7 cellular contexts compared by ENCODE assay signal in the genomic region with DNA sequence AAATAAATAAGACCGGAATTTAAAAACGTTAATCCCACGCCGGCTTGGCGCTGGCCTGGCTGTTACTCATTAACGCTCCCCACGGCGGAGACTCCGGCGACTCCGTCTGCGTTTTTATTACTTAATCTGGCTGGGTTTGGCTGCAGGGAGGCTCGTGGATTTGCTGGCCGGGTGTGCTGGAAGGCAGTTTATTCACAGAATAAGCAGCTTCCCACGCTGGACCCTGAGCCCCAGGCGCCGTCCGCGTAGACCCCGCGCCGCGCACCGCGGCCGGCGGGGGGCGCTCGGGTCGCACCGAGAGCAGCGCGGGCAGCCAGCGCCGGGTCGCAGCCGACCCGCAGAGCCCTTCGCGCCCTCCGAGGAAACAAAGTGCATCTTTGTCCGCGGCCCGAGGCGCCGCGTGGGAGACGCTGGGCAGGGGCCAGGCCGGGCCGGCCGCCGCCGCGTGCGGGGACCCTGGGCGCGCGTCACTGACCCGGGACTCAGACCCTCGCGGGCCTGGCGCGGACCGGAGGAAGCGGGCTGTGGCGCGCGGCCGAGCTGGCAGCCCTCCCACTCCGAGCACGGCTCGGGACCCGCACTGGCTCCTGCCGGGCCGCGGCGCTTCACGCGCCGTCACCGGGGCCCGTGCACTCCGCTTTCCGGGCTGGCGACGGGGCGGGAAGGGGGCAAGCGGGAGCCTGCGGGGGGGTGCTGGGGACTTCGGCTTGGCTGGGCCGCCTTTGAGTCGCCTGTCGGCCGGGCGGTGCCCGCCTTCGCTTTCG. TPM values are rescaled to one million over a fixed set of nuclear protein-coding genes. Genes with fewer than 3 reads are reported as not detected.
DNase-seq lines count a peak whose midpoint lies in the region; ATAC-seq, FAIRE-seq and TF ChIP-seq lines count a peak whose summit lies in the region.

No MANE protein-coding gene starts in this region.

- H3K27ac ChIP-seq in H9 (ENCODE audit: insufficient read length, low read depth, low read length): no peak overlapping the region
- peak overlapping the region; percentile 90 to 91 for H3K27ac ChIP-seq in kidney (ENCODE audit: low read depth in 2 of 2, low read length in 2 of 2)

- no peak overlapping the region for H2BK20ac ChIP-seq in H9 (ENCODE audit: low read depth, low read length, poor library complexity, severe bottlenecking)

- no peak for FAIRE-seq in kidney (lab: Jason Lieb, UNC)

- H3K36me3 Mint-ChIP-seq in H9 (ENCODE audit: insufficient read depth in 1 of 3, low read depth in 3 of 3) (no peaks in the 10 kb centered on the region; a peak in 1 of 7 replicates), activated B cell treated with CpG ODN at 0.5 μM for 24 hours (ENCODE audit: low read depth) (peaks cover 7% of the 10 kb centered on the region)

- H3K4me1 Mint-ChIP-seq in H9 (peaks cover 40 to 41% of the 10 kb centered on the region in 2 experiments), activated B cell treated with CpG ODN at 0.5 μM for 24 hours (peaks cover 34% of the 10 kb centered on the region)

- no peak overlapping the region for H2BK15ac ChIP-seq in H9 (ENCODE audit: low read depth, low read length)

- H3K4me1 ChIP-seq in H9 (ENCODE audit: insufficient read depth, low read length): no peaks in the 10 kb centered on the region
- H3K4me1 ChIP-seq in Loucy (ENCODE audit: insufficient read depth, low read length, poor library complexity, severe bottlenecking): peaks cover 34% of the 10 kb centered on the region
- H3K4me1 ChIP-seq in kidney (ENCODE audit: control insufficient read depth in 1 of 2, insufficient read depth in 1 of 2, low read depth in 1 of 2, low read length in 2 of 2): peaks cover 0 to 13% of the 10 kb centered on the region in 2 donors

- peaks cover 6% of the 10 kb centered on the region for H3K23me2 ChIP-seq in H9 (ENCODE audit: insufficient read length, low read depth, low read length, poor library complexity, severe bottlenecking)

- no peak overlapping the region for H4K5ac ChIP-seq in H9 (ENCODE audit: insufficient read length, low read depth, low read length)

- H3K79me2 ChIP-seq in H9 (ENCODE audit: insufficient read depth, low read length): no peaks in the 10 kb centered on the region
- H3K79me2 ChIP-seq in Loucy (ENCODE audit: insufficient read depth, low read length): peaks cover 41% of the 10 kb centered on the region

- H4K20me1 ChIP-seq in H9 (ENCODE audit: control insufficient read depth, insufficient read depth, insufficient read length) (no peaks in the 10 kb centered on the region), Loucy (ENCODE audit: insufficient read depth, low read length, poor library complexity, severe bottlenecking) (no peaks in the 10 kb centered on the region)

- H3K4me2 ChIP-seq in H9 (ENCODE audit: insufficient read depth, insufficient read length, low read length): peak overlapping the region; percentile 68
- peak overlapping the region; percentile 55 for H3K4me2 ChIP-seq in Loucy (ENCODE audit: low read depth, low read length, poor library complexity, severe bottlenecking)

- H3K9me3 ChIP-seq in H9 (ENCODE audit: control insufficient read depth, low read depth, low read length) (no peaks in the 10 kb centered on the region), Loucy (ENCODE audit: insufficient read depth, low read depth, low read length) (no peaks in the 10 kb centered on the region), kidney (ENCODE audit: control insufficient read depth in 1 of 2, low read length in 2 of 2) (no peaks in the 10 kb centered on the region)

- intact Hi-C loops in activated B cell treated with CpG ODN at 0.5 μM for 24 hours (cut with micrococcal nuclease): loop anchor here (1.0 to 2.0 kb wide), 9 partner anchors 28 to 391 kb away; a partner anchor contains a TSS
- intact Hi-C loops in kidney (cut with DNase I): loop anchor here (10.0 kb wide), 1 partner anchor 238 kb away; no protein-coding TSS in a partner anchor

- no peak overlapping the region for H3T11ph ChIP-seq in H9 (ENCODE audit: low read length)

- H3K79me1 ChIP-seq in H9 (ENCODE audit: insufficient read depth, low read depth, low read length, poor library complexity, severe bottlenecking): no peaks in the 10 kb centered on the region

- H3K56ac ChIP-seq in H9 (ENCODE audit: insufficient read length, low read depth, low read length): no peak overlapping the region

- no peak overlapping the region for H4K91ac ChIP-seq in H9 (ENCODE audit: insufficient read length, low read depth, low read length)

- POLR2A ChIA-PET in activated B cell treated with CpG ODN at 0.5 μM for 24 hours (lab: Charles Lee): interaction anchor here (0.6 to 5.6 kb wide), 25 partner anchors 12 to 358 kb away, joined by 3 to 134 read pairs (median 6); a partner anchor contains a TSS

- no peaks in the 10 kb centered on the region for H3K36me3 ChIP-seq in Loucy (ENCODE audit: insufficient read depth, low read length)
- H3K36me3 ChIP-seq in kidney (ENCODE audit: control insufficient read depth in 1 of 2, insufficient read depth in 2 of 2, low read length in 2 of 2): no peaks in the 10 kb centered on the region

- CTCF ChIA-PET in activated B cell treated with CpG ODN at 0.5 μM for 24 hours (lab: Charles Lee): interaction anchor here (0.6 to 13.0 kb wide), 57 partner anchors 9 to 653 kb away, joined by 3 to 127 read pairs (median 4); a partner anchor contains a TSS

- peak overlapping the region; percentile 89 for H3K14ac ChIP-seq in H9 (ENCODE audit: insufficient read depth, low read length)

- H3K18ac ChIP-seq in H9 (ENCODE audit: insufficient read length, low read depth, low read length): peak overlapping the region; percentile 61

- H2BK12ac ChIP-seq in H9 (ENCODE audit: insufficient read length, low read depth, low read length): no peak overlapping the region

- no peak overlapping the region for H3K23ac ChIP-seq in H9 (ENCODE audit: insufficient read length, low read depth, low read length)

- H3K4me3 ChIP-seq in Loucy (ENCODE audit: low read length, poor library complexity, severe bottlenecking) (peak overlapping the region; percentile 80), kidney (ENCODE audit: low read length in 2 of 2) (peak overlapping the region; percentile 42 to 58)

- H2BK120ac ChIP-seq in H9 (ENCODE audit: low read depth, low read length, poor library complexity, severe bottlenecking): no peak overlapping the region

- no peak overlapping the region for H4K8ac ChIP-seq in H9 (replicated peaks; ENCODE audit: insufficient read length, low read depth, low read length)

- no peaks in the 10 kb centered on the region; a peak in 2 of 5 replicates for H3K9me3 Mint-ChIP-seq in H9
- no peaks in the 10 kb centered on the region for H3K9me3 Mint-ChIP-seq in activated B cell treated with CpG ODN at 0.5 μM for 24 hours

- no CpG with 5 or more reads among the region's 98 CpGs for WGBS in H9 (ENCODE audit: extremely low coverage, insufficient read length, low lambda C conversion rate)

- no peak overlapping the region for H2AK5ac ChIP-seq in H9 (ENCODE audit: insufficient read length, low read length)

- H2AFZ ChIP-seq in H9 (ENCODE audit: low read length): no peak overlapping the region
- H2AFZ ChIP-seq in Loucy (ENCODE audit: low read length): peak overlapping the region; percentile 82

- ATAC-seq in activated B cell treated with CpG ODN at 0.5 μM for 24 hours (ENCODE audit: low read depth): peak; percentile 53

- H3K4ac ChIP-seq in H9 (ENCODE audit: low read depth, low read length): no peak overlapping the region; the same call in 1 of the 2 replicates

- DNase-seq in H9 (peak; percentile 64), activated B cell treated with CpG ODN at 0.5 μM for 24 hours (peak; percentile 87), kidney (peak; percentile 89)
- peak; percentile 67 for DNase-seq in central memory CD4-positive, alpha-beta T cell
- DNase-seq in stimulated activated CD4-positive, alpha-beta T cell treated with anti-CD3 and anti-CD28 coated beads, Interleukin-12 subunit alpha, Interleukin-12 subunit beta, amount 100 ng/mL, for 48 hours (ENCODE audit: low read depth in 2 of 3, low spot score in 1 of 3): peak in 2 of 3 donors; percentile 38 to 65

- peak overlapping the region; percentile 77 to 92 for H3K4me3 Mint-ChIP-seq in H9
- peak overlapping the region; percentile 93 for H3K4me3 Mint-ChIP-seq in activated B cell treated with CpG ODN at 0.5 μM for 24 hours

- TF ChIP-seq CTCF in GM12873 (IDR thresholded peaks at IDR 0.05; ENCODE audit: insufficient read depth, low read depth, low read length, missing control alignments): peak; percentile 74
- TF ChIP-seq CTCF in H9 (conservative IDR thresholded peaks at IDR 0.05): peak; percentile 73
- TF ChIP-seq CTCF in Loucy (conservative IDR thresholded peaks at IDR 0.05; ENCODE audit: low read length): peak; percentile 73
- no peak for TF ChIP-seq CTCF in activated B cell treated with CpG ODN at 0.5 μM for 24 hours (IDR thresholded peaks at IDR 0.05)
- peak; percentile 51 for TF ChIP-seq CTCF in kidney (IDR thresholded peaks at IDR 0.05; ENCODE audit: borderline replicate concordance, extremely low read depth, insufficient read depth)

- H3K9me2 ChIP-seq in Loucy (replicated peaks; ENCODE audit: low read depth, low read length): no peaks in the 10 kb centered on the region

- H3K27ac Mint-ChIP-seq in H9: peak overlapping the region; percentile 78 to 97 (median 95); a peak in 3 of 7 replicates
- peak overlapping the region; percentile 95 for H3K27ac Mint-ChIP-seq in activated B cell treated with CpG ODN at 0.5 μM for 24 hours

- H3K27me3 Mint-ChIP-seq in H9 (ENCODE audit: low read depth) (peaks cover 24% of the 10 kb centered on the region), activated B cell treated with CpG ODN at 0.5 μM for 24 hours (no peaks in the 10 kb centered on the region)

- H3K27me3 ChIP-seq in H9 (ENCODE audit: insufficient read depth, low read length) (peaks cover 12% of the 10 kb centered on the region; the same call in 1 of the 2 replicates), Loucy (ENCODE audit: insufficient read depth, low read length, poor library complexity, severe bottlenecking) (no peaks in the 10 kb centered on the region)

- no peak overlapping the region for H2BK5ac ChIP-seq in H9 (ENCODE audit: insufficient read length, low read length)

- H3K9ac ChIP-seq in H9 (ENCODE audit: extremely low read depth, insufficient read length, low read length): no peak overlapping the region
- H3K9ac ChIP-seq in Loucy (ENCODE audit: low read depth, low read length, poor library complexity, severe bottlenecking): peak overlapping the region; percentile 73
- peak overlapping the region; percentile 8 to 52 for H3K9ac ChIP-seq in kidney (ENCODE audit: low read length in 2 of 2)

- H3F3A ChIP-seq in Loucy (ENCODE audit: low read depth): peaks cover 8% of the 10 kb centered on the region

RNA-seq across cellular contexts. Expression of a gene that starts 0.6 kb away (rescaled TPM):
- total RNA-seq in H9 (2021) (1.1 and 1.2 TPM in 2 replicates), activated B cell treated with CpG ODN at 0.5 μM for 24 hours (19.9 and 21.3 TPM in 2 replicates), kidney (18.7 TPM)
- 7.3 TPM for polyA plus RNA-seq in kidney (ENCODE audit: insufficient read depth, low read depth, low replicate concordance)

RNA-seq across cellular contexts. Expression of a gene that starts 28.2 kb away (rescaled TPM):
- total RNA-seq in H9 (2021) (181 TPM in 2 replicates), activated B cell treated with CpG ODN at 0.5 μM for 24 hours (62.8 and 63.7 TPM in 2 replicates), kidney (118 TPM)
- 294 TPM for polyA plus RNA-seq in kidney (ENCODE audit: insufficient read depth, low read depth, low replicate concordance)

RNA-seq across cellular contexts. Expression of a gene that starts 41.3 kb away (rescaled TPM):
- total RNA-seq in H9 (2021): 21.9 and 24.9 TPM in 2 replicates
- total RNA-seq in activated B cell treated with CpG ODN at 0.5 μM for 24 hours: 18.4 and 21.7 TPM in 2 replicates
- 21.9 TPM for total RNA-seq in kidney
- 59.7 TPM for polyA plus RNA-seq in kidney (ENCODE audit: insufficient read depth, low read depth, low replicate concordance)
